ENCODE assay signal across 8 cellular contexts in the genomic region with DNA sequence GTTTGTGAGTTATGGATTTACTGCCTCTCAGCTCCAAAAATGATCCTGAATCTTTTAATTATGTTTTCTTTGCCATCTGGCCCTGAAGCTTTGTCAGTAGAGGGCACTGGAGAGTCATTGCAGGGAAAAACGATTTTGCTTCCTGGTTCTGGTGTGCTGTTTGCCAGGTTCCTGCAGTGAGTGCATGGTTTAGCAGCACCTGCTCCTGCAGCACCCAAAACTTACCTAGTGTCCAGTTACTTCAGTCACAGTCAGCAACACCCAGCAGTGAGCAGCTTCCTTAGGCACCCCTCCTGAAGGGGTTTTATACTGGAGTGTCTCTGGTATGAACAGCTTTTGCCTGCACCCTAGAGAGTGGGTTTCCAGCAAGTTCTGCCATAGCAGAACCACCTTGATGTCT. TPM values are rescaled to one million over a fixed set of nuclear protein-coding genes. Genes with fewer than 3 reads are reported as not detected.
A peak's percentile ranks its signal among the peaks of the same experiment; 100 is the strongest.
DNase-seq lines count a peak whose midpoint lies in the region; ATAC-seq and TF ChIP-seq lines count a peak whose summit lies in the region.

No MANE protein-coding gene starts in this region.

- peaks cover 5% of the 10 kb centered on the region for H3K36me3 Mint-ChIP-seq in activated naive CD4-positive, alpha-beta T cell treated with anti-CD3 and anti-CD28 coated beads for 36 hours (ENCODE audit: low read depth)

- H3K27ac Mint-ChIP-seq in activated naive CD4-positive, alpha-beta T cell treated with anti-CD3 and anti-CD28 coated beads for 36 hours = no peak overlapping the region

- H3K9me3 Mint-ChIP-seq in activated naive CD4-positive, alpha-beta T cell treated with anti-CD3 and anti-CD28 coated beads for 36 hours = peaks cover 12% of the 10 kb centered on the region

- intact Hi-C loops in activated naive CD4-positive, alpha-beta T cell treated with anti-CD3 and anti-CD28 coated beads for 36 hours (cut with micrococcal nuclease) = loop anchor here (1.0 kb wide), 2 partner anchors 130 to 178 kb away; no protein-coding TSS in a partner anchor
- intact Hi-C loops in heart left ventricle (cut with DNase I) = loop anchor here in 8 of 10 donors (5.0 to 10.0 kb wide), 4 partner anchors 106 to 178 kb away; partner anchors contain the start of gene TRIM39 (in 2 of the 8)

- WGBS in heart left ventricle, 4 donors = 0% methylated on average over 1 of the region's 1 CpG

- H3K4me3 Mint-ChIP-seq in activated naive CD4-positive, alpha-beta T cell treated with anti-CD3 and anti-CD28 coated beads for 36 hours = no peak overlapping the region

- H3K27ac ChIP-seq in Peyer's patch (no peak overlapping the region), heart left ventricle (no peak overlapping the region)

- TF ChIP-seq CTCF in Peyer's patch (IDR thresholded peaks at IDR 0.05) (peak; percentile 74 to 88 (median 84)), heart left ventricle (IDR thresholded peaks at IDR 0.05) (peak; percentile 62 to 84 (median 76))

- DNase-seq in Daoy (ENCODE audit: low read depth) (peak; percentile 61), M059J (ENCODE audit: low read depth) (peak; percentile 77), Peyer's patch (peak in 2 of 3 donors; percentile 60 to 80), heart left ventricle (peak in 1 of 5 donors; percentile 12), renal cortical epithelial cell (ENCODE audit: low read depth) (peak; percentile 57), OCI-M2 (lab: John Stamatoyannopoulos, UW; ENCODE audit: unreplicated experiment) (no peak)
- peak; percentile 73 for DNase-seq in activated naive CD4-positive, alpha-beta T cell treated with anti-CD3 and anti-CD28 coated beads for 36 hours

- CTCF ChIA-PET in activated naive CD4-positive, alpha-beta T cell treated with anti-CD3 and anti-CD28 coated beads for 36 hours (lab: Charles Lee) = interaction anchor here (0.5 to 3.6 kb wide), 24 partner anchors 8 to 755 kb away, joined by 3 to 24 read pairs (median 4); partner anchors contain the start of gene TRIM39

- H3K27me3 ChIP-seq in Peyer's patch = no peaks in the 10 kb centered on the region
- H3K27me3 ChIP-seq in heart left ventricle = no peaks in the 10 kb centered on the region

- H3K36me3 ChIP-seq in Peyer's patch (no peaks in the 10 kb centered on the region), heart left ventricle (no peaks in the 10 kb centered on the region)

- no peak for TF ChIP-seq POLR2A in Peyer's patch (IDR thresholded peaks at IDR 0.05)
- no peak for TF ChIP-seq POLR2A in heart left ventricle (IDR thresholded peaks at IDR 0.05)

- H3K4me1 Mint-ChIP-seq in activated naive CD4-positive, alpha-beta T cell treated with anti-CD3 and anti-CD28 coated beads for 36 hours (ENCODE audit: low read depth) = peaks cover 4% of the 10 kb centered on the region

- H3K4me1 ChIP-seq in Peyer's patch = peaks cover 0 to 4% (median 0%) of the 10 kb centered on the region in 4 donors
- H3K4me1 ChIP-seq in heart left ventricle = peaks cover 0 to 9% (median 4%) of the 10 kb centered on the region in 12 donors

- ATAC-seq in heart left ventricle (peak in 3 of 4 donors; percentile 24 to 54 (median 40)), GM21423 (IDR thresholded peaks at IDR 0.05; ENCODE audit: unreplicated experiment) (no peak)

- peaks cover 0 to 6% (median 0%) of the 10 kb centered on the region in 4 donors for H3K9me3 ChIP-seq in Peyer's patch
- peaks cover 0 to 15% (median 0%) of the 10 kb centered on the region in 12 donors for H3K9me3 ChIP-seq in heart left ventricle

- no peaks in the 10 kb centered on the region for H3K27me3 Mint-ChIP-seq in activated naive CD4-positive, alpha-beta T cell treated with anti-CD3 and anti-CD28 coated beads for 36 hours (ENCODE audit: low read depth)

- H3K4me3 ChIP-seq in Peyer's patch (no peak overlapping the region), heart left ventricle (no peak overlapping the region)

RNA-seq across cellular contexts. Expression of gene TRIM26, which starts 6.0 kb away (rescaled TPM):
- 36.6 and 66.5 TPM in 2 replicates for total RNA-seq in Daoy (2014; rRNA removed; shearing (Covaris generic))
- 90.0 and 111 TPM in 2 replicates for total RNA-seq in M059J (2014; rRNA removed; shearing (Covaris generic))
- total RNA-seq in Peyer's patch (100 to 1,000 TPM in 1 of 4 donors, 10 to 100 TPM in 3; 65.9 to 175 (median 90.5) TPM), heart left ventricle (10 to 100 TPM; 19.1 to 37.4 (median 24.5) TPM), renal cortical epithelial cell (23.4 and 45.6 TPM in 2 replicates)
- 10 to 100 TPM; 36.8 to 38.7 TPM for total RNA-seq in activated naive CD4-positive, alpha-beta T cell treated with anti-CD3 and anti-CD28 coated beads for 36 hours
- polyA plus RNA-seq in heart left ventricle = 10 to 100 TPM; 15.1 to 31.8 TPM

RNA-seq across cellular contexts. Expression of gene TRIM15, which starts 55.9 kb away (rescaled TPM):
- 0.86 TPM in 1 of 2 replicates, not detected in the other for total RNA-seq in Daoy (2014; rRNA removed; shearing (Covaris generic))
- not detected in 2 replicates for total RNA-seq in M059J (2014; rRNA removed; shearing (Covaris generic))
- total RNA-seq in Peyer's patch = 100 to 1,000 TPM in 1 of 4 donors, 10 to 100 TPM in 3; 19.8 to 110 (median 81.0) TPM
- total RNA-seq in activated naive CD4-positive, alpha-beta T cell treated with anti-CD3 and anti-CD28 coated beads for 36 hours = 1 to 10 TPM in 1 of 2 experiments, under 1 TPM in 1; 0.79 to 2.2 TPM
- total RNA-seq in heart left ventricle = not detected
- not detected for polyA plus RNA-seq in heart left ventricle
- 0.17 TPM in 1 of 2 replicates, not detected in the other for total RNA-seq in renal cortical epithelial cell

RNA-seq across cellular contexts. Expression of gene TRIM10, which starts 58.2 kb away (rescaled TPM):
- not detected in 2 replicates for total RNA-seq in Daoy (2014; rRNA removed; shearing (Covaris generic))
- not detected in 2 replicates for total RNA-seq in M059J (2014; rRNA removed; shearing (Covaris generic))
- total RNA-seq in Peyer's patch = 1 to 10 TPM; 2.5 to 7.4 (median 6.3) TPM
- under 1 TPM; 0.19 to 0.25 TPM for total RNA-seq in activated naive CD4-positive, alpha-beta T cell treated with anti-CD3 and anti-CD28 coated beads for 36 hours
- total RNA-seq in heart left ventricle = not detected
- polyA plus RNA-seq in heart left ventricle = not detected
- total RNA-seq in renal cortical epithelial cell = under 0.01 TPM in 1 of 2 replicates, not detected in the other

Comparison
In these comparisons a context has a peak if more than half of its experiments do, and no peak if none do; other contexts are left out.
1. RNA of gene TRIM15, which starts 55.9 kb away (total RNA-seq): 19.8 to 110 TPM in Peyer's patch; 0.79 to 2.2 TPM in activated naive CD4-positive, alpha-beta T cell treated with anti-CD3 and anti-CD28 coated beads for 36 hours, 0.86 TPM in Daoy, not detected in M059J, not detected in heart left ventricle and 0.17 TPM in renal cortical epithelial cell; every median in the first group is over 4 times any median in the second.